In the genomic region with DNA sequence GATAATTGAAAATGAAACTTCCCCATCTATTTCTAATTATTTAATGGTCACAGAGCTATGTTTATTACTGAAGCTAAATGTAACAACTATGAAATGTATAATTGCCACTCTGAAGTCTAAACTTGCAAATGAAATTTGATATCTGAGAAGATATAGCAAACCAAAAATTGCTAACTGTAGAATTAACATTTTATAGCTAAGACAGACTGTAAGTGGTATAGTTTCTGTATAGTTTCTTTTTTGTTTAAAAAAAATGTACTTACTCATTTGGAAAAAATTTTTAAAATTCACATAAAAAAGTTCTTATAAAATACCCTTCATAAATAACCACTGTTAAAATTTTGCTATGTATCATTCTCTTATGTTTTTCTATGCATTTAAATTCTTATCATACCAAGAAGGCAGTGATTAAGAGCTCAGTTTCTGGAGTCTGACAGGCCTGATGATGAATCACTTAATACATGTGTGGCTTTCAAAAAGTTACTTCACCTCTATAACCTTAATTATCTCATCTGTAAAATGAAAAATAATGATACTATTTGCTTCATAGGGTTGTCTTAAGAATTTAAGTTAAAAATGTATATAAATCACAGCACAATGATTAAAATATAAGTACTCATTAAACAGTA, we compare ENCODE assay signal across 14 cellular contexts.
DNase-seq lines count a peak whose midpoint lies in the region; ATAC-seq and TF ChIP-seq lines count a peak whose summit lies in the region.
"Had no signal": no experiment of that assay in that cellular context is flagged by ENCODE, and none has a peak within 500 bp of the region (broad histone marks: within the 10 kb centered on the region; RNA-seq: fewer than 3 reads in every experiment).

No MANE protein-coding gene starts in this region.

- no TSS peak for BruUV-seq in OCI-LY7 (replicated peaks; lab: Mats Ljungman, UMichigan)

- H3K27ac Mint-ChIP-seq in HFFc6 = peak overlapping the region; percentile 9; the same call in 1 of the 2 replicates
- no peak overlapping the region for H3K27ac Mint-ChIP-seq in activated T-cell treated with anti-CD3 and anti-CD28 coated beads, Interleukin-2, amount 50 U/mL, for 72 hours
- H3K27ac Mint-ChIP-seq: CD4-positive, alpha-beta T cell; T-helper 17 cell had no signal

- H3K4me3 Mint-ChIP-seq in HFFc6 = peak overlapping the region; percentile 63
- no peak overlapping the region for H3K4me3 Mint-ChIP-seq in activated T-cell treated with anti-CD3 and anti-CD28 coated beads, Interleukin-2, amount 50 U/mL, for 72 hours
- H3K4me3 Mint-ChIP-seq: CD4-positive, alpha-beta T cell; T-helper 17 cell had no signal

- peaks cover 56% of the 10 kb centered on the region for H3K4me1 Mint-ChIP-seq in HFFc6 (ENCODE audit: low read depth)
- no peaks in the 10 kb centered on the region for H3K4me1 Mint-ChIP-seq in activated T-cell treated with anti-CD3 and anti-CD28 coated beads, Interleukin-2, amount 50 U/mL, for 72 hours (ENCODE audit: low read depth)

- no peaks in the 10 kb centered on the region for H3K36me3 ChIP-seq in skeletal muscle satellite cell (ENCODE audit: insufficient read depth, low read length)
- H3K36me3 ChIP-seq in OCI-LY7 (ENCODE audit: insufficient read depth, low read length) = no peaks in the 10 kb centered on the region

- H3K4me2 ChIP-seq in skeletal muscle satellite cell (ENCODE audit: low read length) (peak overlapping the region; percentile 23), OCI-LY7 (ENCODE audit: low read length) (no peak overlapping the region)

- POLR2A ChIA-PET in OCI-LY7 (lab: Charles Lee) = interaction anchor here (0.6 to 0.7 kb wide), 3 partner anchors 10 to 43 kb away, joined by 3 to 4 read pairs (median 3); no protein-coding TSS in a partner anchor

- no peaks in the 10 kb centered on the region for H3K27me3 ChIP-seq in skeletal muscle satellite cell (ENCODE audit: control insufficient read depth, insufficient read depth, low read length)
- H3K27me3 ChIP-seq: body of pancreas had no signal

- intact Hi-C loops in OCI-LY7 (cut with micrococcal nuclease; ENCODE audit: unreplicated experiment) = no loop called here

- H3K27me3 Mint-ChIP-seq in HFFc6 (ENCODE audit: insufficient read depth) = peaks cover 3% of the 10 kb centered on the region; the same call in 1 of the 2 replicates
- H3K27me3 Mint-ChIP-seq in activated T-cell treated with anti-CD3 and anti-CD28 coated beads, Interleukin-2, amount 50 U/mL, for 72 hours (ENCODE audit: low read depth) = no peaks in the 10 kb centered on the region
- H3K27me3 Mint-ChIP-seq: CD4-positive, alpha-beta T cell; T-helper 17 cell had no signal

- no peaks in the 10 kb centered on the region; the same call in 1 of the 2 replicates for H3K9me2 ChIP-seq in OCI-LY7 (ENCODE audit: insufficient read depth, low read length)

- no peaks in the 10 kb centered on the region; the same call in 1 of the 2 replicates for H3K36me3 Mint-ChIP-seq in HFFc6 (ENCODE audit: low read depth)
- H3K36me3 Mint-ChIP-seq in activated T-cell treated with anti-CD3 and anti-CD28 coated beads, Interleukin-2, amount 50 U/mL, for 72 hours (ENCODE audit: insufficient read depth in 2 of 2) = no peaks in the 10 kb centered on the region

- H3K27ac ChIP-seq in OCI-LY7 (ENCODE audit: low read depth, low read length, poor library complexity, severe bottlenecking) = no peak overlapping the region
- H3K27ac ChIP-seq: body of pancreas had no signal

- peaks cover 16% of the 10 kb centered on the region for H3K4me1 ChIP-seq in skeletal muscle satellite cell (ENCODE audit: control insufficient read depth, insufficient read depth, low read length)
- no peaks in the 10 kb centered on the region for H3K4me1 ChIP-seq in OCI-LY7 (ENCODE audit: insufficient read depth, low read length, poor library complexity, severe bottlenecking)
- H3K4me1 ChIP-seq: body of pancreas had no signal

- DNase-seq in HFFc6 (peak; percentile 63), fibroblast of the aortic adventitia (ENCODE audit: low read depth) (peak; percentile 32), OCI-LY7 (ENCODE audit: low spot score) (no peak)
- no peak for DNase-seq in activated T-cell treated with anti-CD3 and anti-CD28 coated beads, Interleukin-2, amount 50 U/mL, for 72 hours
- DNase-seq: activated CD4-positive, alpha-beta T cell treated with anti-CD3 and anti-CD28 coated beads for 48 hours; body of pancreas; CD4-positive, alpha-beta T cell; OCI-M1; substantia nigra; T-helper 17 cell had no signal

- no peak overlapping the region for H2AFZ ChIP-seq in OCI-LY7 (ENCODE audit: low read length)

- H3K4me3 ChIP-seq in fibroblast of the aortic adventitia (ENCODE audit: low read depth, low read length) (no peak overlapping the region), skeletal muscle satellite cell (ENCODE audit: low read length) (no peak overlapping the region), OCI-LY7 (ENCODE audit: low read depth, low read length, poor library complexity, severe bottlenecking) (no peak overlapping the region)
- H3K4me3 ChIP-seq: body of pancreas, lung had no signal

- CTCF ChIA-PET in OCI-LY7 (lab: Charles Lee; ENCODE audit: unreplicated experiment) = no interaction called here

- H3K79me2 ChIP-seq in OCI-LY7 (ENCODE audit: insufficient read depth, low read depth, low read length) = no peaks in the 10 kb centered on the region

- ATAC-seq in SK-N-SH treated with all-trans-retinoic acid at 6 μM for 48 hours (peak; percentile 54; the same call in 2 of the 3 replicates), GM21423 (IDR thresholded peaks at IDR 0.05; ENCODE audit: unreplicated experiment) (no peak)
- no peak for ATAC-seq in activated T-cell treated with anti-CD3 and anti-CD28 coated beads, Interleukin-2, amount 50 U/mL, for 72 hours (replicated peaks in 1 of 2)
- ATAC-seq: body of pancreas, T-helper 17 cell had no signal

- H3K9ac ChIP-seq in skeletal muscle satellite cell (ENCODE audit: low read depth, low read length) = no peak overlapping the region

- no peak for TF ChIP-seq CTCF in HFFc6 (IDR thresholded peaks at IDR 0.05)
- TF ChIP-seq CTCF in fibroblast of the aortic adventitia (IDR thresholded peaks at IDR 0.05; ENCODE audit: insufficient read depth, low read length) = no peak
- TF ChIP-seq CTCF in OCI-LY7 (conservative IDR thresholded peaks at IDR 0.05; ENCODE audit: low read length) = no peak

- H3K9me3 Mint-ChIP-seq in HFFc6 = no peaks in the 10 kb centered on the region
- no peaks in the 10 kb centered on the region for H3K9me3 Mint-ChIP-seq in activated T-cell treated with anti-CD3 and anti-CD28 coated beads, Interleukin-2, amount 50 U/mL, for 72 hours
- H3K9me3 Mint-ChIP-seq: CD4-positive, alpha-beta T cell had no signal

- H3K9me3 ChIP-seq in skeletal muscle satellite cell (replicated peaks; ENCODE audit: low read length) = no peaks in the 10 kb centered on the region
- H3K9me3 ChIP-seq in OCI-LY7 (ENCODE audit: low read length) = no peaks in the 10 kb centered on the region
- H3K9me3 ChIP-seq: body of pancreas had no signal

- H4K20me1 ChIP-seq in OCI-LY7 (ENCODE audit: insufficient read depth, low read length) = no peaks in the 10 kb centered on the region

TF ChIP-seq in SK-N-SH treated with all-trans-retinoic acid at 6 μM for 48 hours, 23 proteins besides CTCF, POLR2A, EP300 and RAD21:
- peak; percentile 98 for TF ChIP-seq ISL1 (CRISPR knock-in tag; IDR thresholded peaks at IDR 0.05)
- TF ChIP-seq, protein P1, sequence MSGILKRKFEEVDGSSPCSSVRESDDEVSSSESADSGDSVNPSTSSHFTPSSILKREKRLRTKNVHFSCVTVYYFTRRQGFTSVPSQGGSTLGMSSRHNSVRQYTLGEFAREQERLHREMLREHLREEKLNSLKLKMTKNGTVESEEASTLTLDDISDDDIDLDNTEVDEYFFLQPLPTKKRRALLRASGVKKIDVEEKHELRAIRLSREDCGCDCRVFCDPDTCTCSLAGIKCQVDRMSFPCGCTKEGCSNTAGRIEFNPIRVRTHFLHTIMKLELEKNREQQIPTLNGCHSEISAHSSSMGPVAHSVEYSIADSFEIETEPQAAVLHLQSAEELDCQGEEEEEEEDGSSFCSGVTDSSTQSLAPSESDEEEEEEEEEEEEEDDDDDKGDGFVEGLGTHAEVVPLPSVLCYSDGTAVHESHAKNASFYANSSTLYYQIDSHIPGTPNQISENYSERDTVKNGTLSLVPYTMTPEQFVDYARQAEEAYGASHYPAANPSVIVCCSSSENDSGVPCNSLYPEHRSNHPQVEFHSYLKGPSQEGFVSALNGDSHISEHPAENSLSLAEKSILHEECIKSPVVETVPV (CRISPR knock-in tag; IDR thresholded peaks at IDR 0.05) = no peak
- TF ChIP-seq, protein P2, sequence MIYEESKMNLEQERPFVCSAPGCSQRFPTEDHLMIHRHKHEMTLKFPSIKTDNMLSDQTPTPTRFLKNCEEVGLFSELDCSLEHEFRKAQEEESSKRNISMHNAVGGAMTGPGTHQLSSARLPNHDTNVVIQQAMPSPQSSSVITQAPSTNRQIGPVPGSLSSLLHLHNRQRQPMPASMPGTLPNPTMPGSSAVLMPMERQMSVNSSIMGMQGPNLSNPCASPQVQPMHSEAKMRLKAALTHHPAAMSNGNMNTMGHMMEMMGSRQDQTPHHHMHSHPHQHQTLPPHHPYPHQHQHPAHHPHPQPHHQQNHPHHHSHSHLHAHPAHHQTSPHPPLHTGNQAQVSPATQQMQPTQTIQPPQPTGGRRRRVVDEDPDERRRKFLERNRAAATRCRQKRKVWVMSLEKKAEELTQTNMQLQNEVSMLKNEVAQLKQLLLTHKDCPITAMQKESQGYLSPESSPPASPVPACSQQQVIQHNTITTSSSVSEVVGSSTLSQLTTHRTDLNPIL (CRISPR knock-in tag; IDR thresholded peaks at IDR 0.05; ENCODE audit: low read depth) = peak; percentile 76; the same call in 1 of the 2 replicates
- TF ChIP-seq, protein P3, sequence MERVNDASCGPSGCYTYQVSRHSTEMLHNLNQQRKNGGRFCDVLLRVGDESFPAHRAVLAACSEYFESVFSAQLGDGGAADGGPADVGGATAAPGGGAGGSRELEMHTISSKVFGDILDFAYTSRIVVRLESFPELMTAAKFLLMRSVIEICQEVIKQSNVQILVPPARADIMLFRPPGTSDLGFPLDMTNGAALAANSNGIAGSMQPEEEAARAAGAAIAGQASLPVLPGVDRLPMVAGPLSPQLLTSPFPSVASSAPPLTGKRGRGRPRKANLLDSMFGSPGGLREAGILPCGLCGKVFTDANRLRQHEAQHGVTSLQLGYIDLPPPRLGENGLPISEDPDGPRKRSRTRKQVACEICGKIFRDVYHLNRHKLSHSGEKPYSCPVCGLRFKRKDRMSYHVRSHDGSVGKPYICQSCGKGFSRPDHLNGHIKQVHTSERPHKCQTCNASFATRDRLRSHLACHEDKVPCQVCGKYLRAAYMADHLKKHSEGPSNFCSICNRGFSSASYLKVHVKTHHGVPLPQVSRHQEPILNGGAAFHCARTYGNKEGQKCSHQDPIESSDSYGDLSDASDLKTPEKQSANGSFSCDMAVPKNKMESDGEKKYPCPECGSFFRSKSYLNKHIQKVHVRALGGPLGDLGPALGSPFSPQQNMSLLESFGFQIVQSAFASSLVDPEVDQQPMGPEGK (CRISPR knock-in tag; IDR thresholded peaks at IDR 0.05; ENCODE audit: borderline replicate concordance) = peak; percentile 45; the same call in 1 of the 2 replicates

Comparison
In these comparisons a context has a peak if more than half of its experiments do, and no peak if none do; other contexts are left out.
1. DNase-seq: peak in HFFc6 (single experiment) and fibroblast of the aortic adventitia (single experiment); none in OCI-LY7 (single experiment) and activated T-cell treated with anti-CD3 and anti-CD28 coated beads, Interleukin-2, amount 50 U/mL, for 72 hours (0 of 2).